ENCODE assay signal across 8 cellular contexts in genomic region chr4:41990383-41991111, GRCh38. TPM values are rescaled to one million over a fixed set of nuclear protein-coding genes. Genes with fewer than 3 reads are reported as not detected.
DNase-seq lines count a peak whose midpoint lies in the region; ATAC-seq and TF ChIP-seq lines count a peak whose summit lies in the region.

Gene SLC30A9 (plus strand): TSS chr4:41990530. CDS start chr4:41990652, 122 bp downstream.

- H3K4me3 Mint-ChIP-seq in activated naive CD4-positive, alpha-beta T cell treated with anti-CD3 and anti-CD28 coated beads, Interleukin-2, amount 10 ng/mL, durations not matched to agents 7 days and 5 days = peak within 1 kb of the TSS; percentile 91

- POLR2A ChIA-PET in GM10248 (lab: Yijun Ruan, JAX) = no interaction called here

- no peaks in the 10 kb centered on the region for H3K27me3 Mint-ChIP-seq in activated naive CD4-positive, alpha-beta T cell treated with anti-CD3 and anti-CD28 coated beads, Interleukin-2, amount 10 ng/mL, durations not matched to agents 7 days and 5 days

- ATAC-seq in HG02571 (IDR thresholded peaks at IDR 0.05; ENCODE audit: unreplicated experiment) = peak; percentile 100

- peak; percentile 15 for TF ChIP-seq CTCF in GM10248 (IDR thresholded peaks at IDR 0.05; ENCODE audit: control extremely low read depth, extremely low read depth, low read depth, missing control alignments)
- peak; percentile 14 for TF ChIP-seq CTCF in NB4 (IDR thresholded peaks at IDR 0.05; ENCODE audit: low read depth, low read length)
- peak in 1 of 2 donors; percentile 42 for TF ChIP-seq CTCF in suprapubic skin (IDR thresholded peaks at IDR 0.05)

- H3K27ac Mint-ChIP-seq in activated naive CD4-positive, alpha-beta T cell treated with anti-CD3 and anti-CD28 coated beads, Interleukin-2, amount 10 ng/mL, durations not matched to agents 7 days and 5 days = peak within 1 kb of the TSS; percentile 86

- H3K27ac ChIP-seq in SK-N-MC (no peak within 1 kb of the TSS), suprapubic skin (peak within 1 kb of the TSS; percentile 80)

- CTCF ChIA-PET in GM10248 (lab: Yijun Ruan, JAX) = interaction anchor here (0.9 to 1.7 kb wide), 4 partner anchors 13 to 290 kb away, joined by 3 to 5 read pairs (median 4); no protein-coding TSS in a partner anchor
- CTCF ChIA-PET in activated naive CD4-positive, alpha-beta T cell treated with anti-CD3 and anti-CD28 coated beads, Interleukin-2, amount 10 ng/mL, durations not matched to agents 7 days and 5 days (lab: Charles Lee) = interaction anchor here (1.1 to 1.5 kb wide), 2 partner anchors 10 to 27 kb away, joined by 3 read pairs; no protein-coding TSS in a partner anchor

- H3K9me3 Mint-ChIP-seq in activated naive CD4-positive, alpha-beta T cell treated with anti-CD3 and anti-CD28 coated beads, Interleukin-2, amount 10 ng/mL, durations not matched to agents 7 days and 5 days = no peaks in the 10 kb centered on the region

- no peaks in the 10 kb centered on the region for H3K9me3 ChIP-seq in SK-N-MC (ENCODE audit: low read depth, low read length)
- H3K9me3 ChIP-seq in suprapubic skin = no peaks in the 10 kb centered on the region

- 1% methylated on average over 26 of the region's 63 CpGs for WGBS in suprapubic skin

- H3K36me3 Mint-ChIP-seq in activated naive CD4-positive, alpha-beta T cell treated with anti-CD3 and anti-CD28 coated beads, Interleukin-2, amount 10 ng/mL, durations not matched to agents 7 days and 5 days = peaks cover 10% of the 10 kb centered on the region

- peak; percentile 95 for TF ChIP-seq POLR2A in NB4 (IDR thresholded peaks at IDR 0.05; ENCODE audit: extremely low read depth, insufficient read length)
- TF ChIP-seq POLR2A in suprapubic skin (IDR thresholded peaks at IDR 0.05) = peak in 1 of 2 donors; percentile 88

- peaks cover 32% of the 10 kb centered on the region for H3K4me1 Mint-ChIP-seq in activated naive CD4-positive, alpha-beta T cell treated with anti-CD3 and anti-CD28 coated beads, Interleukin-2, amount 10 ng/mL, durations not matched to agents 7 days and 5 days

- no peak for TF ChIP-seq EP300 in suprapubic skin (IDR thresholded peaks at IDR 0.05)

- H3K9ac ChIP-seq in SK-N-MC (ENCODE audit: insufficient read length) = peak within 1 kb of the TSS; percentile 68

- H3K36me3 ChIP-seq in SK-N-MC (ENCODE audit: insufficient read depth, low read length) (no peaks in the 10 kb centered on the region; the same call in 1 of the 2 replicates), suprapubic skin (no peaks in the 10 kb centered on the region)

- no peaks in the 10 kb centered on the region for H3K27me3 ChIP-seq in suprapubic skin

- peaks cover 24% of the 10 kb centered on the region for H3K4me1 ChIP-seq in suprapubic skin

- peak within 1 kb of the TSS; percentile 74 for H3K4me3 ChIP-seq in NB4 (ENCODE audit: low read depth, low read length)
- H3K4me3 ChIP-seq in SK-N-MC = peak within 1 kb of the TSS; percentile 87
- peak within 1 kb of the TSS; percentile 92 for H3K4me3 ChIP-seq in suprapubic skin

- DNase-seq in GM10248 (ENCODE audit: extremely low spot score) = peak; percentile 98
- DNase-seq in NB4 (ENCODE audit: low read depth) = peak; percentile 97
- peak; percentile 65 for DNase-seq in SK-N-MC (ENCODE audit: low read depth, low spot score)
- peak; percentile 96 for DNase-seq in activated naive CD4-positive, alpha-beta T cell treated with anti-CD3 and anti-CD28 coated beads, Interleukin-2, amount 10 ng/mL, durations not matched to agents 7 days and 5 days
- DNase-seq in globus pallidus (ENCODE audit: low spot score) = peak; percentile 96
- DNase-seq in nucleus accumbens (lab: John Stamatoyannopoulos, UW) = peak; percentile 75 to 98 (median 92)
- peak; percentile 97 for DNase-seq in suprapubic skin (ENCODE audit: low spot score in 2 of 2)

RNA-seq across cellular contexts. Expression of gene SLC30A9, which starts in this region (rescaled TPM):
- 10 to 100 TPM; 24.6 to 56.0 (median 38.8) TPM for total RNA-seq in suprapubic skin
